ENCODE assay signal across 11 cellular contexts in the genomic region with DNA sequence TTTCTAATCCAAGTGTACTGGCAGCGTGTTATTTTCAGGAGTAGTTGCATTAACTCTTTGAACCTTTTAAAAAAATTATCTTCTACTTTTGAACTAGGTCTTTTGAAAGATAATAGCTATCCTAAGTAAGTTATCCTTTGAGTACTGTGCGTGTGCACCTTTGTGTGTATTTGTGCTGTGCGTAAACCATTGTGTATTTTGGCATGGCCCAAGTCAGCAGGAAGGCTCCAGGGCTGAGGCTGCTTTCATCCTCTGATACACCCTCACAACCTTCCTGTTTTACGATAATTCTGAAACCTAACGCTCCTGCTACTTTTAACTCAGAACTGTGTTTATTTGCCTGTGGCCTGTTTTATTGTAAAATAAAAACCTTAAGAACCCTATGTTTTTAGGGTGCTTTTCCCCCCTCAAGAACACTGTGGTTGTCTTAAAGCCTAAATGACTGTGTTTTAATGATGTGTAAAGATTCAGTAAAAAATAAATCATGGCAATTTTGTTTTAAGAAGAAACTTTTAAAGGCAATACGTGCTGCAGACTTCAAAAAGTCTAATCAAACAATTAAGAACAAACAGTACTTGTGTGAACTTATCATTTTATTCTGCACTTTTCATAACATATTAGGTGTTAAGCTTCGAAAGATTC. TPM values are rescaled to one million over a fixed set of nuclear protein-coding genes. Genes with fewer than 3 reads are reported as not detected.
DNase-seq lines count a peak whose midpoint lies in the region; ATAC-seq and TF ChIP-seq lines count a peak whose summit lies in the region.
"Had no signal": no experiment of that assay in that cellular context is flagged by ENCODE, and none has a peak within 500 bp of the region (broad histone marks: within the 10 kb centered on the region; RNA-seq: fewer than 3 reads in every experiment).

No MANE protein-coding gene starts in this region.

- peak overlapping the region; percentile 15 to 81 (median 61) for H3K27ac Mint-ChIP-seq in CD14-positive monocyte
- H3K27ac Mint-ChIP-seq: activated CD4-positive, alpha-beta T cell treated with anti-CD3 and anti-CD28 coated beads, Interleukin-2, amount 10 ng/mL, durations not matched to agents 7 days and 5 days had no signal

- no peaks in the 10 kb centered on the region for H4K20me1 ChIP-seq in OCI-LY7 (ENCODE audit: insufficient read depth, low read length)

- peaks cover 25% of the 10 kb centered on the region for H3K4me1 Mint-ChIP-seq in CD14-positive monocyte
- H3K4me1 Mint-ChIP-seq: activated CD4-positive, alpha-beta T cell treated with anti-CD3 and anti-CD28 coated beads, Interleukin-2, amount 10 ng/mL, durations not matched to agents 7 days and 5 days had no signal

- intact Hi-C loops in CD14-positive monocyte (cut with micrococcal nuclease) (no loop called here), OCI-LY7 (cut with micrococcal nuclease; ENCODE audit: unreplicated experiment) (no loop called here)

- no peaks in the 10 kb centered on the region for H3K9me3 Mint-ChIP-seq in CD14-positive monocyte
- H3K9me3 Mint-ChIP-seq: activated CD4-positive, alpha-beta T cell treated with anti-CD3 and anti-CD28 coated beads, Interleukin-2, amount 10 ng/mL, durations not matched to agents 7 days and 5 days had no signal

- no TSS peak for BruUV-seq in OCI-LY7 (replicated peaks; lab: Mats Ljungman, UMichigan)

- H3K9me3 ChIP-seq in OCI-LY7 (ENCODE audit: low read length) = no peaks in the 10 kb centered on the region
- H3K9me3 ChIP-seq: Caco-2 had no signal

- H3K4me3 Mint-ChIP-seq in CD14-positive monocyte = peak overlapping the region in 1 of 2 donors; percentile 39
- H3K4me3 Mint-ChIP-seq: activated CD4-positive, alpha-beta T cell treated with anti-CD3 and anti-CD28 coated beads, Interleukin-2, amount 10 ng/mL, durations not matched to agents 7 days and 5 days had no signal

- H3K4me1 ChIP-seq in OCI-LY7 (ENCODE audit: insufficient read depth, low read length, poor library complexity, severe bottlenecking) = peaks cover 43% of the 10 kb centered on the region
- H3K4me1 ChIP-seq: Caco-2 had no signal

- H3K4me3 ChIP-seq in OCI-LY7 (ENCODE audit: low read depth, low read length, poor library complexity, severe bottlenecking) = peak overlapping the region; percentile 41

- ATAC-seq in HG02852 (IDR thresholded peaks at IDR 0.05; ENCODE audit: unreplicated experiment) = peak; percentile 65

- H3K9me2 ChIP-seq in OCI-LY7 (ENCODE audit: insufficient read depth, low read length) = no peaks in the 10 kb centered on the region

- peaks cover 0 to 3% (median 0%) of the 10 kb centered on the region in 3 donors for H3K27me3 Mint-ChIP-seq in CD14-positive monocyte (ENCODE audit: low read depth in 3 of 3)
- H3K27me3 Mint-ChIP-seq: activated CD4-positive, alpha-beta T cell treated with anti-CD3 and anti-CD28 coated beads, Interleukin-2, amount 10 ng/mL, durations not matched to agents 7 days and 5 days had no signal

- POLR2A ChIA-PET in OCI-LY7 (lab: Charles Lee) = interaction anchor here (0.6 to 2.9 kb wide), 20 partner anchors 9 to 1180 kb away, joined by 3 to 17 read pairs (median 7); partner anchors contain the start of gene HDAC9

- H2AFZ ChIP-seq in OCI-LY7 (ENCODE audit: low read length) = peak overlapping the region; percentile 46; the same call in 1 of the 2 replicates

- DNase-seq in CD14-positive monocyte (ENCODE audit: low spot score) (no peak), OCI-LY7 (ENCODE audit: low spot score) (peak; percentile 54), left kidney (ENCODE audit: low read depth, low spot score) (peak; percentile 21), epidermal melanocyte (ENCODE audit: insufficient read length, low spot score) (no peak), Kasumi-1 (lab: John Stamatoyannopoulos, UW) (no peak), SW 1271 (lab: John Stamatoyannopoulos, UW) (no peak)
- no peak for DNase-seq in activated naive CD4-positive, alpha-beta T cell (lab: John Stamatoyannopoulos, UW)
- DNase-seq: activated CD4-positive, alpha-beta T cell treated with anti-CD3 and anti-CD28 coated beads, Interleukin-2, amount 10 ng/mL, durations not matched to agents 7 days and 5 days; Caco-2; stimulated activated CD4-positive, alpha-beta T cell treated with anti-CD3 and anti-CD28 coated beads, Interleukin-1b, Interleukin-23, amount 100 ng/mL, for 48 hours had no signal

- peaks cover 68% of the 10 kb centered on the region for H3K79me2 ChIP-seq in OCI-LY7 (ENCODE audit: insufficient read depth, low read depth, low read length)

- H3K4me2 ChIP-seq in OCI-LY7 (ENCODE audit: low read length) = peak overlapping the region; percentile 74

- peaks cover 4 to 5% of the 10 kb centered on the region in 2 donors for H3K36me3 Mint-ChIP-seq in CD14-positive monocyte

- TF ChIP-seq CTCF in CD14-positive monocyte (IDR thresholded peaks at IDR 0.05) (no peak), OCI-LY7 (conservative IDR thresholded peaks at IDR 0.05; ENCODE audit: low read length) (no peak)

- peak overlapping the region; percentile 36 for H3K27ac ChIP-seq in OCI-LY7 (ENCODE audit: low read depth, low read length, poor library complexity, severe bottlenecking)

- H3K36me3 ChIP-seq in OCI-LY7 (ENCODE audit: insufficient read depth, low read length) = peaks cover 8% of the 10 kb centered on the region

- CTCF ChIA-PET in OCI-LY7 (lab: Charles Lee; ENCODE audit: unreplicated experiment) = interaction anchor here (1.4 kb wide), 1 partner anchor 33 kb away, joined by 3 read pairs; no protein-coding TSS in a partner anchor

RNA-seq across cellular contexts. Expression of gene HDAC9, which starts 57.5 kb away (rescaled TPM):
- 10 to 100 TPM; 41.7 to 44.2 TPM for polyA plus RNA-seq in CD14-positive monocyte
- total RNA-seq in OCI-LY7 (2014; rRNA removed; shearing (Covaris generic)) = 90.3 and 91.7 TPM in 2 replicates
- total RNA-seq in OCI-LY7 (2022) = 58.8 and 68.2 TPM in 2 replicates

Comparison
In these comparisons a context has a peak if more than half of its experiments do, and no peak if none do; other contexts are left out.
1. DNase-seq: peak in OCI-LY7 (single experiment) and left kidney (single experiment); none in CD14-positive monocyte (single experiment), epidermal melanocyte (single experiment), Kasumi-1 (0 of 2), activated naive CD4-positive, alpha-beta T cell (0 of 4) and SW 1271 (0 of 2).